In genomic region chr5:150295172-150295611, GRCh38 we compare ENCODE assay signal across 9 cellular contexts. TPM values are rescaled to one million over a fixed set of nuclear protein-coding genes. Genes with fewer than 3 reads are reported as not detected.
DNase-seq lines count a peak whose midpoint lies in the region; ATAC-seq and TF ChIP-seq lines count a peak whose summit lies in the region.
"Had no signal": no experiment of that assay in that cellular context is flagged by ENCODE, and none has a peak within 500 bp of the region (broad histone marks: within the 10 kb centered on the region; RNA-seq: fewer than 3 reads in every experiment).

No MANE protein-coding gene starts in this region.

- TF ChIP-seq CTCF in dorsolateral prefrontal cortex (IDR thresholded peaks at IDR 0.05 in 54 of 56, conservative IDR thresholded peaks at IDR 0.05 in 2 of 56; ENCODE audit: low read depth in 1 of 56, partially characterized antibody in 56 of 56) (no peak), omental fat pad (IDR thresholded peaks at IDR 0.05) (no peak), testis (IDR thresholded peaks at IDR 0.05) (no peak)

- intact Hi-C loops in dorsolateral prefrontal cortex (cut with DNase I) = no loop called here
- intact Hi-C loops in testis (cut with DNase I; ENCODE audit: low total_unique reads) = no loop called here

- H3K27ac ChIP-seq in dorsolateral prefrontal cortex (peak overlapping the region in 58 of 59 donors; percentile 41 to 93 (median 83)), testis (no peak overlapping the region)

- TF ChIP-seq POLR2A in testis (IDR thresholded peaks at IDR 0.05) = no peak

- H3K4me3 ChIP-seq in dorsolateral prefrontal cortex (no peak overlapping the region), testis (no peak overlapping the region)

- H3K4me1 ChIP-seq in testis = no peaks in the 10 kb centered on the region

- WGBS in testis, 2 donors = 52 to 54% methylated on average over 4 to 9 of the region's 10 CpGs

- DNase-seq in COLO829 (ENCODE audit: low spot score) (peak; percentile 36), NCI-H345 (lab: John Stamatoyannopoulos, UW) (peak; percentile 80), dorsolateral prefrontal cortex (peak in 6 of 10 donors; percentile 62 to 78 (median 64)), omental fat pad (ENCODE audit: low spot score) (peak; percentile 40), NCI-H2227 treated with DMSO at 0.1 percent for 48 hours (lab: John Stamatoyannopoulos, UW) (no peak), testis (no peak)
- no peak for DNase-seq in NK-92 treated with Interleukin-12 subunit alpha and Interleukin-12 subunit beta, amount 100 ng/mL, for 24 hours (lab: John Stamatoyannopoulos, UW)
- DNase-seq: activated naive CD4-positive, alpha-beta T cell treated with anti-CD3 and anti-CD28 coated beads, Interleukin-2, amount 50 U/mL, for 16 hours had no signal

- H3K27me3 ChIP-seq in dorsolateral prefrontal cortex (no peaks in the 10 kb centered on the region), testis (no peaks in the 10 kb centered on the region)

- ATAC-seq in omental fat pad (ENCODE audit: low FRiP score) = peak; percentile 83
- ATAC-seq in HG03280 (IDR thresholded peaks at IDR 0.05; ENCODE audit: unreplicated experiment) = no peak

- H3K36me3 ChIP-seq in testis (ENCODE audit: low read depth, missing control alignments) = no peaks in the 10 kb centered on the region

- no peaks in the 10 kb centered on the region for H3K9me3 ChIP-seq in testis

RNA-seq across cellular contexts. Expression of gene CAMK2A, which starts 5.6 kb away (rescaled TPM):
- total RNA-seq in dorsolateral prefrontal cortex (1,000 to 10,000 TPM in 71 of 120 experiments, 100 to 1,000 TPM in 49; 264 to 1,671 (median 1,064) TPM), omental fat pad (1 to 10 TPM in 1 of 4 donors, under 1 TPM in 1, not detected in 2; 0.28 to 2.9 TPM), testis (under 1 TPM; 0.24 to 0.25 TPM)
- polyA plus RNA-seq in testis (ENCODE audit: insufficient read depth, low read depth, low replicate concordance) = 0.70 TPM

RNA-seq across cellular contexts. Expression of gene ARSI, which starts 7.5 kb away (rescaled TPM):
- total RNA-seq in dorsolateral prefrontal cortex (1 to 10 TPM in 112 of 120 experiments, under 1 TPM in 8; 0.35 to 9.0 (median 2.2) TPM), omental fat pad (10 to 100 TPM in 1 of 4 donors, 1 to 10 TPM in 2, under 1 TPM in 1; 0.69 to 43.1 (median 3.6) TPM), testis (under 1 TPM; 0.79 to 0.93 TPM)
- 0.92 TPM for polyA plus RNA-seq in testis (ENCODE audit: insufficient read depth, low read depth, low replicate concordance)

Comparison
In these comparisons a context has a peak if more than half of its experiments do, and no peak if none do; other contexts are left out.
1. DNase-seq: peak in COLO829 (single experiment), NCI-H345 (single experiment), dorsolateral prefrontal cortex (6 of 10) and omental fat pad (single experiment); none in NCI-H2227 treated with DMSO at 0.1 percent for 48 hours (single experiment), NK-92 treated with Interleukin-12 subunit alpha and Interleukin-12 subunit beta, amount 100 ng/mL, for 24 hours (single experiment) and testis (single experiment).
2. H3K27ac ChIP-seq: peak in dorsolateral prefrontal cortex (58 of 59); none in testis (0 of 2).
3. RNA of gene CAMK2A, which starts 5.6 kb away (total RNA-seq): 264 to 1,671 TPM in dorsolateral prefrontal cortex; 0.28 to 2.9 TPM in omental fat pad and 0.24 to 0.25 TPM in testis; every median in the first group is over 10 times any median in the second.